ENCODE assay signal across 8 cellular contexts in the genomic region with DNA sequence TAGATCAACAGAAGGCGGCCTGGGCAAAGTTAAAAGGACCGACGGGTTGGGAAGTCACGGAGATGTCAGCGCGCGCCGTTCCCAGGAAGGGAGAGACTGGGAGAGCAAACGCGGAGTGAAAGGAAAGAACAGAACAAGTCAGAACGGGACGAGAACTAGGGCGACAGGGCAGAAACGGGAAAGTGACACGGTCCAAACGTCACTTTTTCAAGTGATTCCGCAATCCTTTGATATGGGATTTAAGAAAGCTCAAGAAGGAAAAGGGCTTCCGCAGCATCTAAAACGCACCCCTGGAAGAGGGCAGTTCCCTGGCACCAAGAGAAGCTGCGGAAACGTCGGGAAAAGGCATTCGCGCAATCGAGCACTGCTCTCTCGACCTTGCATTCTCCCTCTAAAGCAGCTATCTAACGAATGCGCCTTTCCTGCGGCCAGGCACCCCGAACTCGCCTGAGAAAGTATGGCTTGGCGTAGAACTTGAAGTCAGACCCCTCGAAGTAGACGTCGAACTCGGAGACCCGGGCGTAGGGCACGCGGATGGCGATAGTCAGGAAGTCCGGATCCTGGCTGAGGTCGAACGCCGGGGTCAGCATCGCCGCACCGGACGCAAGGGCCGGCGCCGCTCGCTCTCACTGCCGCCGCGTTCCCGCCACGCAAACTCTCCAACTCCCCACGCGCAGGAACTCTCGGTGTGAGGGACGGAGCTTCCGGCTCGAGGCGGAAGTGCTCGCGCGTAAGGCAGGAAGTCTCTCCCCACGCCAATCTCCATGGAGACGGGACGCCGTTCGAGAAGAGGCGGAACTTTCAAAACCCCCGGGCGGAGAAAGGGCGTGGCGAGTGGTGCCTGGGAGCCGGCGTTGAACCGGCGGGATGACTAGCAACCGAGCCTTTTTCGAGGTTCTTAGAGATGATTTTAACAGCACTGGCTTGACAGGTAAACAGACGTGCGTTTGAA. TPM values are rescaled to one million over a fixed set of nuclear protein-coding genes. Genes with fewer than 3 reads are reported as not detected.
DNase-seq lines count a peak whose midpoint lies in the region; ATAC-seq, FAIRE-seq and TF ChIP-seq lines count a peak whose summit lies in the region.

A gene (minus strand): TSS at position 695 of the 952 bp plus-strand sequence. CDS start 105 bp downstream, at position 590.

- peak; percentile 96 for ATAC-seq in HG02943 (IDR thresholded peaks at IDR 0.05; ENCODE audit: low read depth, unreplicated experiment)

- H3K4me3 ChIP-seq in astrocyte of the cerebellum (ENCODE audit: low read depth, low read length) = peak within 1 kb of the TSS; percentile 94
- H3K4me3 ChIP-seq in vagina = peak within 1 kb of the TSS; percentile 74 to 85

- H3K27ac ChIP-seq in vagina = peak within 1 kb of the TSS; percentile 70

- FAIRE-seq in GM18507 (lab: Jason Lieb, UNC) = peak; percentile 95

- H3K36me3 ChIP-seq in vagina = no peaks in the 10 kb centered on the region

- TF ChIP-seq CTCF in astrocyte of the cerebellum (IDR thresholded peaks at IDR 0.05; ENCODE audit: low read depth, low read length, missing control alignments) = no peak
- no peak for TF ChIP-seq CTCF in vagina (IDR thresholded peaks at IDR 0.05)

- H3K27me3 ChIP-seq in vagina = no peaks in the 10 kb centered on the region

- H3K4me1 ChIP-seq in vagina = peaks cover 21% of the 10 kb centered on the region

- intact Hi-C loops in vagina (cut with DNase I) = loop anchor here (2.0 to 10.0 kb wide), 2 partner anchors 149 to 207 kb away; a partner anchor contains a TSS

- no peak for TF ChIP-seq POLR2A in vagina (IDR thresholded peaks at IDR 0.05)

- DNase-seq in GM18507 (ENCODE audit: extremely low spot score, insufficient read length, low read depth) = peak; percentile 79
- DNase-seq in NCI-H187 (lab: John Stamatoyannopoulos, UW) = peak; percentile 73
- peak; percentile 88 for DNase-seq in T-helper 22 cell (ENCODE audit: low read depth)
- DNase-seq in astrocyte of the cerebellum (ENCODE audit: low read depth) = peak; percentile 87
- peak; percentile 90 for DNase-seq in hepatic stellate cell (ENCODE audit: low spot score)
- DNase-seq in putamen (ENCODE audit: low spot score) = peak; percentile 95
- DNase-seq in vagina (ENCODE audit: extremely low spot score in 2 of 2) = peak in 1 of 2 donors; percentile 93

- no peaks in the 10 kb centered on the region for H3K9me3 ChIP-seq in vagina

- in situ Hi-C loops in astrocyte of the cerebellum (cut with HindIII; ENCODE audit: low sequenced_read_pairs) = loop anchor here (25.0 kb wide), 1 partner anchor 1111 kb away; a partner anchor contains a TSS

RNA-seq across cellular contexts. Expression of the gene that starts here (rescaled TPM):
- total RNA-seq in vagina = 12.3 TPM
